Comparison of ENCODE assay signal across 1 cellular context in genomic region chr7:141844256-141844655, GRCh38.
TF ChIP-seq lines count a peak whose summit lies in the region.

No MANE protein-coding gene starts in this region.

TF ChIP-seq in GM23338, 12 proteins besides CTCF, POLR2A, EP300 and RAD21 (continued from another document):
- no peak for TF ChIP-seq ZNF462 (CRISPR knock-in tag; IDR thresholded peaks at IDR 0.05)
